ENCODE assay signal across 24 cellular contexts in the genomic region with DNA sequence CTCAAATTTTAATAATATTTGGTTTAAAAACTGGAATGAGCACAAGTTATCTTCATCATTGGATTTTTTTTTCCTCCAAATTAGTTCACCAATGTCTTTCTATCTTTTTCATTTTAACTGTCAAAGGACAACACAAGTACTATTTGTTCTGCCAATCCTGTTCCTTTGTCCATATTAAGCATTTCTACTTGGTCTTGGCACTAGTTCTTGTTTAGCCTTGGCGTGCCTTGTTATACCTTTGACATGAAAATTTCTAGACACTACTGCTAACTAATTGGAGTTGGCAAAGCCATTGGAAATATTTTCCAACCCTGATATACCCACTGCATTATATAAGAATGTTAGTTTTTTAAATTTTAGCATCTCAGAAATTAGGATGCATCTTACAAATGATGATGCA. TPM values are rescaled to one million over a fixed set of nuclear protein-coding genes. Genes with fewer than 3 reads are reported as not detected.
"Had no signal": no experiment of that assay in that cellular context is flagged by ENCODE, and none has a peak within 500 bp of the region (broad histone marks: within the 10 kb centered on the region; RNA-seq: fewer than 3 reads in every experiment).

No MANE protein-coding gene starts in this region.

- H3K36me3 ChIP-seq: SJCRH30 had no signal

- DNase-seq: IMR-90; Karpas-422; KG1; MM.1S; NCI-H1092 treated with DMSO at 0.1 percent for 48 hours; NCI-H1436; NCI-H187; NCI-H2081; NCI-H2107; NCI-H2227 treated with DMSO at 0.1 percent for 48 hours; NCI-H524; NCI-H526 treated with DMSO at 0.1 percent for 48 hours; NCI-H748 treated with DMSO at 0.1 percent for 48 hours; NK-92 treated with Interleukin-12 subunit alpha and Interleukin-12 subunit beta, amount 100 ng/mL, for 24 hours; PC-3; SHP77 treated with DMSO at 0.1 percent for 48 hours; SJCRH30 had no signal

- H3K27ac ChIP-seq: SJCRH30 had no signal

- ATAC-seq: HepG2, Panc1, PC-3, SK-N-SH treated with all-trans-retinoic acid at 6 μM for 48 hours had no signal

- H3K4me3 ChIP-seq: SJCRH30 had no signal

- H3K9me3 ChIP-seq: SJCRH30 had no signal

- H3K4me1 ChIP-seq: SJCRH30 had no signal

RNA-seq across cellular contexts. Expression of a gene that starts 3.8 kb away (rescaled TPM):
- total RNA-seq: HepG2, IMR-90, M059J, OCI-LY7, PC-3, SJCRH30 had no signal

RNA-seq across cellular contexts. Expression of a gene that starts 31.7 kb away (rescaled TPM):
- total RNA-seq: HepG2, HT1080, IMR-90, M059J, OCI-LY7, PC-3, SJCRH30 had no signal

RNA-seq across cellular contexts. Expression of a gene that starts 38.3 kb away (rescaled TPM):
- total RNA-seq: HepG2, HT1080, IMR-90, M059J, NCI-H460, OCI-LY7, PC-3, SJCRH30 had no signal
